19 cellular contexts compared by ENCODE assay signal in the genomic region with DNA sequence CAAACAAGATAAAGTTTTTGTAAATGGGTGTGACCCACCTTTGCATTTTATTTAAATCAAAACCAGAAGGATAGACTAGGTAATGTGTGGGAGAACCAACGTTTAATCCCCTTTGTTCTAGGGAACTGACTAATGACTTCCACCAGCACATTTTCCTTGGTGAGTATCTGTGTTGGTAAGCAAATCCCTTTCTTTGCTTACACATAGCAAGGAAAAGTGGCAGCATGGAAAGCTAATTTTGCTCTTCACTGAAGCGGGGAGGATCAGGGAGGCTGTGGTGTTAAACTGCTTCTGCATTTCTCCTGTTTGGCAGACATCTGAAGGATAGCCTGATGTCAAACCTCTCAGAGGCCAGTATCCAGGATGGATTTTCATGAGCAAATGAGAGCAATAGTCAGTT.
"Had no signal": no experiment of that assay in that cellular context is flagged by ENCODE, and none has a peak within 500 bp of the region (broad histone marks: within the 10 kb centered on the region; RNA-seq: fewer than 3 reads in every experiment).

No MANE protein-coding gene starts in this region.

- H3K4me3 ChIP-seq: coronary artery, esophagus squamous epithelium, vagina had no signal

- H3K4me1 ChIP-seq: esophagus squamous epithelium, vagina had no signal

- H3K9me3 ChIP-seq: esophagus squamous epithelium, vagina had no signal

- H3K36me3 Mint-ChIP-seq: activated naive CD4-positive, alpha-beta T cell treated with anti-CD3 and anti-CD28 coated beads, Interleukin-2, amount 50 U/mL, for 24 hours; brain had no signal

- H3K4me1 Mint-ChIP-seq: activated naive CD4-positive, alpha-beta T cell treated with anti-CD3 and anti-CD28 coated beads, Interleukin-2, amount 50 U/mL, for 24 hours; central memory CD8-positive, alpha-beta T cell had no signal

- ATAC-seq: activated CD8-positive, alpha-beta T cell treated with anti-CD3 and anti-CD28 coated beads for 36 hours; activated T-cell treated with anti-CD3 and anti-CD28 coated beads, Interleukin-2, amount 50 U/mL, for 4 hours had no signal

- H3K79me2 ChIP-seq: parathyroid adenoma had no signal

- H3K9me3 Mint-ChIP-seq: activated CD8-positive, alpha-beta T cell treated with anti-CD3 and anti-CD28 coated beads for 36 hours; activated naive CD4-positive, alpha-beta T cell treated with anti-CD3 and anti-CD28 coated beads, Interleukin-2, amount 50 U/mL, for 24 hours; activated T-cell treated with anti-CD3 and anti-CD28 coated beads, Interleukin-2, amount 50 U/mL, for 4 hours; neural crest cell; T-helper 1 cell treated with Interleukin-12 subunit alpha and Interleukin-12 subunit beta and Interleukin-4 antibody, amounts not matched to agents 30 μg/mL and 1 μg/mL, for 36 hours had no signal

- H3K27me3 Mint-ChIP-seq: activated CD8-positive, alpha-beta T cell treated with anti-CD3 and anti-CD28 coated beads for 36 hours; activated naive CD4-positive, alpha-beta T cell treated with anti-CD3 and anti-CD28 coated beads, Interleukin-2, amount 50 U/mL, for 24 hours; brain; central memory CD8-positive, alpha-beta T cell had no signal

- H2AFZ ChIP-seq: parathyroid adenoma had no signal

- H3K9ac ChIP-seq: parathyroid adenoma had no signal

- H3K36me3 ChIP-seq: esophagus squamous epithelium, vagina had no signal

- H3K27ac Mint-ChIP-seq: activated CD8-positive, alpha-beta T cell treated with anti-CD3 and anti-CD28 coated beads for 36 hours; activated naive CD4-positive, alpha-beta T cell treated with anti-CD3 and anti-CD28 coated beads, Interleukin-2, amount 50 U/mL, for 24 hours; T-helper 1 cell treated with Interleukin-12 subunit alpha and Interleukin-12 subunit beta and Interleukin-4 antibody, amounts not matched to agents 30 μg/mL and 1 μg/mL, for 36 hours had no signal

- H3K27ac ChIP-seq: esophagus squamous epithelium, parathyroid adenoma, vagina had no signal

- H3K27me3 ChIP-seq: esophagus squamous epithelium, vagina had no signal

- DNase-seq: activated CD4-positive, alpha-beta T cell treated with anti-CD3 and anti-CD28 coated beads for 48 hours; activated CD8-positive, alpha-beta T cell treated with anti-CD3 and anti-CD28 coated beads for 36 hours; activated effector memory CD4-positive, alpha-beta T cell treated with Interleukin-2 at 50 U/mL for 16 hours; activated T-cell treated with anti-CD3 and anti-CD28 coated beads, Interleukin-2, amount 50 U/mL, for 4 hours; amniotic stem cell; esophagus squamous epithelium; glutamatergic neuron; kidney glomerular epithelial cell; midbrain; stimulated activated CD4-positive, alpha-beta T cell treated with anti-CD3 and anti-CD28 coated beads, Interleukin-12 subunit alpha, Interleukin-12 subunit beta, amount 100 ng/mL, for 4 hours; stimulated activated CD4-positive, alpha-beta T cell treated with anti-CD3 and anti-CD28 coated beads, Interleukin-2, amount 100 ng/mL, for 24 hours had no signal

- H3K4me3 Mint-ChIP-seq: activated CD8-positive, alpha-beta T cell treated with anti-CD3 and anti-CD28 coated beads for 36 hours; activated naive CD4-positive, alpha-beta T cell treated with anti-CD3 and anti-CD28 coated beads, Interleukin-2, amount 50 U/mL, for 24 hours; activated T-cell treated with anti-CD3 and anti-CD28 coated beads, Interleukin-2, amount 50 U/mL, for 4 hours; brain; central memory CD8-positive, alpha-beta T cell; neural crest cell; T-helper 1 cell treated with Interleukin-12 subunit alpha and Interleukin-12 subunit beta and Interleukin-4 antibody, amounts not matched to agents 30 μg/mL and 1 μg/mL, for 36 hours had no signal
